13 cellular contexts compared by ENCODE assay signal in genomic region chr14:75489480-75489837, GRCh38. TPM values are rescaled to one million over a fixed set of nuclear protein-coding genes. Genes with fewer than 3 reads are reported as not detected.
A peak's percentile ranks its signal among the peaks of the same experiment; 100 is the strongest.
DNase-seq lines count a peak whose midpoint lies in the region; ATAC-seq and TF ChIP-seq lines count a peak whose summit lies in the region.
"Had no signal": no experiment of that assay in that cellular context is flagged by ENCODE, and none has a peak within 500 bp of the region (broad histone marks: within the 10 kb centered on the region; RNA-seq: fewer than 3 reads in every experiment).

No MANE protein-coding gene starts in this region.

- no peak overlapping the region for H3K4me3 Mint-ChIP-seq in activated CD8-positive, alpha-beta T cell treated with anti-CD3 and anti-CD28 coated beads, Interleukin-2, amount 10 ng/mL, durations not matched to agents 7 days and 5 days
- H3K4me3 Mint-ChIP-seq in activated CD8-positive, alpha-beta T cell treated with anti-CD3 and anti-CD28 coated beads for 36 hours: no peak overlapping the region
- H3K4me3 Mint-ChIP-seq: naive thymus-derived CD8-positive, alpha-beta T cell had no signal

- H3K27ac Mint-ChIP-seq in activated CD8-positive, alpha-beta T cell treated with anti-CD3 and anti-CD28 coated beads, Interleukin-2, amount 10 ng/mL, durations not matched to agents 7 days and 5 days: no peak overlapping the region
- no peak overlapping the region for H3K27ac Mint-ChIP-seq in activated CD8-positive, alpha-beta T cell treated with anti-CD3 and anti-CD28 coated beads for 36 hours
- H3K27ac Mint-ChIP-seq: CD8-positive, alpha-beta T cell; naive thymus-derived CD8-positive, alpha-beta T cell; stimulated activated naive B cell treated with anti-CD40 and anti-IgM and Interleukin-4, amounts not matched to agents 10 μg/mL and 1 μg/mL and 100 μg/mL, for 72 hours had no signal

- no peaks in the 10 kb centered on the region for H3K79me2 ChIP-seq in smooth muscle cell (ENCODE audit: low read depth)

- no peak for TF ChIP-seq CTCF in activated CD8-positive, alpha-beta T cell treated with anti-CD3 and anti-CD28 coated beads for 36 hours (IDR thresholded peaks at IDR 0.05)
- TF ChIP-seq CTCF in body of pancreas (IDR thresholded peaks at IDR 0.05) (peak in 1 of 7 experiments; percentile 1), smooth muscle cell (IDR thresholded peaks at IDR 0.05; ENCODE audit: borderline replicate concordance, insufficient read depth, poor library complexity, severe bottlenecking) (no peak)

- H3K4me1 ChIP-seq in body of pancreas (peaks cover 11% of the 10 kb centered on the region), smooth muscle cell (ENCODE audit: low read depth) (no peaks in the 10 kb centered on the region)
- H3K4me1 ChIP-seq: upper lobe of right lung had no signal

- intact Hi-C loops in activated CD8-positive, alpha-beta T cell treated with anti-CD3 and anti-CD28 coated beads for 36 hours (cut with micrococcal nuclease): no loop called here
- intact Hi-C loops in body of pancreas (cut with DNase I): no loop called here

- H3K27ac ChIP-seq in body of pancreas: peak overlapping the region in 3 of 4 donors; percentile 52 to 64 (median 62)
- H3K27ac ChIP-seq in smooth muscle cell (ENCODE audit: low read depth): no peak overlapping the region
- H3K27ac ChIP-seq: upper lobe of right lung had no signal

- DNase-seq in activated CD8-positive, alpha-beta T cell treated with anti-CD3 and anti-CD28 coated beads, Interleukin-2, amount 10 ng/mL, durations not matched to agents 7 days and 5 days: peak; percentile 15
- no peak for DNase-seq in activated CD8-positive, alpha-beta T cell treated with anti-CD3 and anti-CD28 coated beads for 36 hours
- peak; percentile 59 for DNase-seq in NCI-H2107 treated with DMSO at 0.1 percent for 48 hours (lab: John Stamatoyannopoulos, UW; ENCODE audit: unreplicated experiment)
- peak; percentile 58 to 83 (median 78) for DNase-seq in body of pancreas
- DNase-seq in smooth muscle cell (lab: John Stamatoyannopoulos, UW; ENCODE audit: unreplicated experiment): no peak
- no peak for DNase-seq in stimulated activated naive CD4-positive, alpha-beta T cell (lab: John Stamatoyannopoulos, UW)
- no peak for DNase-seq in stimulated activated CD4-positive, alpha-beta T cell treated with anti-CD3 and anti-CD28 coated beads, Interleukin-12 subunit alpha, Interleukin-12 subunit beta, amount 100 ng/mL, for 4 hours
- no peak for DNase-seq in NCI-H2196 treated with DMSO at 0.1 percent for 48 hours (lab: John Stamatoyannopoulos, UW; ENCODE audit: unreplicated experiment)
- DNase-seq: kidney, upper lobe of right lung had no signal

- H3K36me3 ChIP-seq in body of pancreas (replicated peaks in 1 of 2; ENCODE audit: insufficient read depth in 1 of 2, low read depth in 2 of 2): no peaks in the 10 kb centered on the region
- H3K36me3 ChIP-seq in smooth muscle cell (ENCODE audit: low read depth): no peaks in the 10 kb centered on the region
- H3K36me3 ChIP-seq: upper lobe of right lung had no signal

- H4K20me1 ChIP-seq in smooth muscle cell (ENCODE audit: low read depth): no peaks in the 10 kb centered on the region

- WGBS in body of pancreas, 2 donors: 27 to 39% methylated on average over 6 of the region's 6 CpGs
- 89% methylated on average over 6 of the region's 6 CpGs for WGBS in smooth muscle cell (ENCODE audit: low lambda C conversion rate)

- no peak overlapping the region for H3K9ac ChIP-seq in smooth muscle cell (ENCODE audit: low read depth)

- peaks cover 10% of the 10 kb centered on the region for H3K9me3 Mint-ChIP-seq in activated CD8-positive, alpha-beta T cell treated with anti-CD3 and anti-CD28 coated beads, Interleukin-2, amount 10 ng/mL, durations not matched to agents 7 days and 5 days (ENCODE audit: insufficient read depth)
- H3K9me3 Mint-ChIP-seq in activated CD8-positive, alpha-beta T cell treated with anti-CD3 and anti-CD28 coated beads for 36 hours: no peaks in the 10 kb centered on the region
- H3K9me3 Mint-ChIP-seq: CD8-positive, alpha-beta T cell; naive thymus-derived CD8-positive, alpha-beta T cell; stimulated activated naive B cell treated with anti-CD40 and anti-IgM and Interleukin-4, amounts not matched to agents 10 μg/mL and 1 μg/mL and 100 μg/mL, for 72 hours had no signal

- no peaks in the 10 kb centered on the region for H3K36me3 Mint-ChIP-seq in activated CD8-positive, alpha-beta T cell treated with anti-CD3 and anti-CD28 coated beads, Interleukin-2, amount 10 ng/mL, durations not matched to agents 7 days and 5 days (ENCODE audit: low read depth)
- H3K36me3 Mint-ChIP-seq in activated CD8-positive, alpha-beta T cell treated with anti-CD3 and anti-CD28 coated beads for 36 hours (ENCODE audit: low read depth): no peaks in the 10 kb centered on the region
- H3K36me3 Mint-ChIP-seq: CD8-positive, alpha-beta T cell; naive thymus-derived CD8-positive, alpha-beta T cell; stimulated activated naive B cell treated with anti-CD40 and anti-IgM and Interleukin-4, amounts not matched to agents 10 μg/mL and 1 μg/mL and 100 μg/mL, for 72 hours had no signal

- no peak overlapping the region for H3K4me3 ChIP-seq in body of pancreas
- H3K4me3 ChIP-seq in smooth muscle cell: no peak overlapping the region
- H3K4me3 ChIP-seq: upper lobe of right lung had no signal

- H3K9me3 ChIP-seq in body of pancreas: no peaks in the 10 kb centered on the region
- H3K9me3 ChIP-seq in smooth muscle cell (replicated peaks; ENCODE audit: low read depth): no peaks in the 10 kb centered on the region
- H3K9me3 ChIP-seq: upper lobe of right lung had no signal

- CTCF ChIA-PET in activated CD8-positive, alpha-beta T cell treated with anti-CD3 and anti-CD28 coated beads, Interleukin-2, amount 10 ng/mL, durations not matched to agents 7 days and 5 days (lab: Charles Lee): interaction anchor here (0.7 to 8.0 kb wide), 54 partner anchors 7 to 493 kb away, joined by 3 to 138 read pairs (median 5); partner anchors contain the start of genes BATF and NEK9
- CTCF ChIA-PET in activated CD8-positive, alpha-beta T cell treated with anti-CD3 and anti-CD28 coated beads for 36 hours (lab: Charles Lee): interaction anchor here (0.7 to 3.7 kb wide), 50 partner anchors 8 to 357 kb away, joined by 3 to 30 read pairs (median 4); partner anchors contain the start of genes BATF, FLVCR2 and JDP2

- TF ChIP-seq POLR2A in body of pancreas (IDR thresholded peaks at IDR 0.05): no peak

- H3K27me3 Mint-ChIP-seq in activated CD8-positive, alpha-beta T cell treated with anti-CD3 and anti-CD28 coated beads, Interleukin-2, amount 10 ng/mL, durations not matched to agents 7 days and 5 days (ENCODE audit: low read depth): peaks cover 2% of the 10 kb centered on the region
- no peaks in the 10 kb centered on the region for H3K27me3 Mint-ChIP-seq in activated CD8-positive, alpha-beta T cell treated with anti-CD3 and anti-CD28 coated beads for 36 hours
- H3K27me3 Mint-ChIP-seq: naive thymus-derived CD8-positive, alpha-beta T cell; stimulated activated naive B cell treated with anti-CD40 and anti-IgM and Interleukin-4, amounts not matched to agents 10 μg/mL and 1 μg/mL and 100 μg/mL, for 72 hours had no signal

- peak overlapping the region; percentile 81 for H3K4me2 ChIP-seq in smooth muscle cell

- POLR2A ChIA-PET in activated CD8-positive, alpha-beta T cell treated with anti-CD3 and anti-CD28 coated beads, Interleukin-2, amount 10 ng/mL, durations not matched to agents 7 days and 5 days (lab: Charles Lee): no interaction called here
- POLR2A ChIA-PET in activated CD8-positive, alpha-beta T cell treated with anti-CD3 and anti-CD28 coated beads for 36 hours (lab: Charles Lee): interaction anchor here (0.5 to 2.3 kb wide), 6 partner anchors 34 to 188 kb away, joined by 3 to 7 read pairs (median 4); no protein-coding TSS in a partner anchor

- peaks cover 38% of the 10 kb centered on the region for H3K4me1 Mint-ChIP-seq in activated CD8-positive, alpha-beta T cell treated with anti-CD3 and anti-CD28 coated beads, Interleukin-2, amount 10 ng/mL, durations not matched to agents 7 days and 5 days (ENCODE audit: low read depth)
- H3K4me1 Mint-ChIP-seq in activated CD8-positive, alpha-beta T cell treated with anti-CD3 and anti-CD28 coated beads for 36 hours (ENCODE audit: low read depth): peaks cover 37% of the 10 kb centered on the region

- H3K27me3 ChIP-seq in body of pancreas (no peaks in the 10 kb centered on the region), smooth muscle cell (ENCODE audit: low read depth) (no peaks in the 10 kb centered on the region)
- H3K27me3 ChIP-seq: upper lobe of right lung had no signal

- H3F3A ChIP-seq in smooth muscle cell (ENCODE audit: low read depth): no peaks in the 10 kb centered on the region

- ATAC-seq in activated CD8-positive, alpha-beta T cell treated with anti-CD3 and anti-CD28 coated beads, Interleukin-2, amount 10 ng/mL, durations not matched to agents 7 days and 5 days: peak; percentile 13
- no peak for ATAC-seq in activated CD8-positive, alpha-beta T cell treated with anti-CD3 and anti-CD28 coated beads for 36 hours
- peak; percentile 76 for ATAC-seq in body of pancreas

- peak overlapping the region; percentile 54 for H2AFZ ChIP-seq in smooth muscle cell (ENCODE audit: low read depth)

RNA-seq across cellular contexts. Expression of gene BATF, which starts 32.8 kb away (rescaled TPM):
- 10 to 100 TPM; 41.3 to 41.6 TPM for total RNA-seq in activated CD8-positive, alpha-beta T cell treated with anti-CD3 and anti-CD28 coated beads, Interleukin-2, amount 10 ng/mL, durations not matched to agents 7 days and 5 days
- 10 to 100 TPM; 46.4 to 47.0 TPM for total RNA-seq in activated CD8-positive, alpha-beta T cell treated with anti-CD3 and anti-CD28 coated beads for 36 hours
- not detected for total RNA-seq in body of pancreas
- total RNA-seq in smooth muscle cell: not detected in 2 replicates
- not detected in 2 replicates for polyA plus RNA-seq in smooth muscle cell

Comparison
In these comparisons a context has a peak if more than half of its experiments do, and no peak if none do; other contexts are left out.
1. DNase-seq: peak in activated CD8-positive, alpha-beta T cell treated with anti-CD3 and anti-CD28 coated beads, Interleukin-2, amount 10 ng/mL, durations not matched to agents 7 days and 5 days (single experiment), NCI-H2107 treated with DMSO at 0.1 percent for 48 hours (single experiment) and body of pancreas (4 of 4); none in activated CD8-positive, alpha-beta T cell treated with anti-CD3 and anti-CD28 coated beads for 36 hours (single experiment), smooth muscle cell (single experiment), stimulated activated naive CD4-positive, alpha-beta T cell (0 of 6), stimulated activated CD4-positive, alpha-beta T cell treated with anti-CD3 and anti-CD28 coated beads, Interleukin-12 subunit alpha, Interleukin-12 subunit beta, amount 100 ng/mL, for 4 hours (single experiment) and NCI-H2196 treated with DMSO at 0.1 percent for 48 hours (single experiment).
2. RNA of gene BATF, which starts 32.8 kb away (total RNA-seq): 46.4 to 47.0 TPM in activated CD8-positive, alpha-beta T cell treated with anti-CD3 and anti-CD28 coated beads for 36 hours and 41.3 to 41.6 TPM in activated CD8-positive, alpha-beta T cell treated with anti-CD3 and anti-CD28 coated beads, Interleukin-2, amount 10 ng/mL, durations not matched to agents 7 days and 5 days; not detected in body of pancreas and not detected in smooth muscle cell; every median in the first group is over 10 times any median in the second.